ENCODE assay signal across 8 cellular contexts in the genomic region with DNA sequence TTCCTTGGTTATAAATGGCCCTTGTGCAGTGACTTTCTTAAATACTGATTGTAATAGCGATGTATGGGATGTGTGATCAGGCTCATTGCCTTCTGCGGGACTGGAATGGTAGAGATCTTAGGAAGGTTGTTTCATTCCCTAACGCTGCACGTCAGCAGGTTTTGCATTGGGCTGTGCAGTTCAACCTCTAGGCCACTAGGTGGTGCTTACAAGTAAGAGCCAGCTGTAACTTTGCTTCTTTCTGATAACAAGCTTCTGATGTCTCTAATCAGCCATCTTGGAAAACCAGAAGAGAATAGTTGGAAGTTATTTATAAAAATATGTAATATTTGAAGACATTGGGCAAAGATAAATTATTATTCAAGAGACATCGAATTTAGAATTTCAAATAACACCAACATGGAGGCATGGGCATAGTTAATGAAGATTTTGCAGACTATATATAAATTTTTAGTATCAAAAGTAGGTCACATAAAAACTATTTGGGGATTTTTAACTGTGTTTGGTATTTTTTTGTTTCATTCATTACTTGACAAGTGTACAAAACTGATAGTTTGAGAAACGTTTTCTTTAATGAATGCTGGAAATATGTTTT.
DNase-seq lines count a peak whose midpoint lies in the region; ATAC-seq, FAIRE-seq and TF ChIP-seq lines count a peak whose summit lies in the region.

No MANE protein-coding gene starts in this region.

- H3K9ac ChIP-seq in adipocyte (ENCODE audit: low read length) (no peak overlapping the region), kidney (ENCODE audit: low read length in 2 of 2) (no peak overlapping the region)

- peak; percentile 31 for TF ChIP-seq CTCF in kidney (IDR thresholded peaks at IDR 0.05; ENCODE audit: borderline replicate concordance, extremely low read depth, insufficient read depth)
- TF ChIP-seq CTCF in Peyer's patch (IDR thresholded peaks at IDR 0.05) = peak in 2 of 6 experiments; percentile 18 to 28

- no peak for FAIRE-seq in kidney (lab: Jason Lieb, UNC)

- H3K27me3 ChIP-seq in adipocyte (replicated peaks; ENCODE audit: control insufficient read depth, insufficient read depth, low read length) = no peaks in the 10 kb centered on the region
- no peaks in the 10 kb centered on the region for H3K27me3 ChIP-seq in Peyer's patch

- DNase-seq in stimulated activated CD4-positive, alpha-beta T cell treated with anti-CD3 and anti-CD28 coated beads, Interleukin-2, amount 100 ng/mL, for 48 hours = peak; percentile 0 to 7
- no peak for DNase-seq in stimulated activated CD4-positive, alpha-beta T cell treated with anti-CD3 and anti-CD28 coated beads, Interleukin-4, amount 100 ng/mL, for 4 hours
- peak; percentile 13 for DNase-seq in NCI-H2029 treated with DMSO at 0.1 percent for 48 hours (lab: John Stamatoyannopoulos, UW)
- peak; percentile 75 for DNase-seq in adipocyte (ENCODE audit: low read depth)
- no peak for DNase-seq in kidney
- DNase-seq in Peyer's patch = no peak
- DNase-seq in KG1 (lab: John Stamatoyannopoulos, UW) = no peak

- intact Hi-C loops in kidney (cut with DNase I) = no loop called here

- H3K27ac ChIP-seq in kidney (ENCODE audit: low read depth in 2 of 2, low read length in 2 of 2) (no peak overlapping the region), Peyer's patch (no peak overlapping the region)

- H3K4me3 ChIP-seq in adipocyte (ENCODE audit: low read length) = no peak overlapping the region
- H3K4me3 ChIP-seq in kidney (ENCODE audit: low read length in 2 of 2) = no peak overlapping the region
- H3K4me3 ChIP-seq in Peyer's patch = no peak overlapping the region

- H3K36me3 ChIP-seq in adipocyte (ENCODE audit: control insufficient read depth, insufficient read depth, low read length, severe bottlenecking) (no peaks in the 10 kb centered on the region), kidney (ENCODE audit: control insufficient read depth in 1 of 2, insufficient read depth in 2 of 2, low read length in 2 of 2) (no peaks in the 10 kb centered on the region), Peyer's patch (no peaks in the 10 kb centered on the region)

- H3K9me3 ChIP-seq in adipocyte (ENCODE audit: control insufficient read depth, low read length) (no peaks in the 10 kb centered on the region), kidney (ENCODE audit: control insufficient read depth in 1 of 2, low read length in 2 of 2) (peaks cover 0 to 2% of the 10 kb centered on the region in 2 donors), Peyer's patch (no peaks in the 10 kb centered on the region)

- no peaks in the 10 kb centered on the region for H3K4me1 ChIP-seq in adipocyte (ENCODE audit: control insufficient read depth, insufficient read depth, low read length)
- H3K4me1 ChIP-seq in kidney (ENCODE audit: control insufficient read depth in 1 of 2, insufficient read depth in 1 of 2, low read depth in 1 of 2, low read length in 2 of 2) = no peaks in the 10 kb centered on the region
- no peaks in the 10 kb centered on the region for H3K4me1 ChIP-seq in Peyer's patch

- ATAC-seq in HG02642 (IDR thresholded peaks at IDR 0.05; ENCODE audit: poor library complexity, unreplicated experiment) = peak; percentile 93

- TF ChIP-seq POLR2A in Peyer's patch (IDR thresholded peaks at IDR 0.05) = no peak

Comparison
In these comparisons a context has a peak if more than half of its experiments do, and no peak if none do; other contexts are left out.
1. DNase-seq: peak in stimulated activated CD4-positive, alpha-beta T cell treated with anti-CD3 and anti-CD28 coated beads, Interleukin-2, amount 100 ng/mL, for 48 hours (2 of 2), NCI-H2029 treated with DMSO at 0.1 percent for 48 hours (single experiment) and adipocyte (single experiment); none in stimulated activated CD4-positive, alpha-beta T cell treated with anti-CD3 and anti-CD28 coated beads, Interleukin-4, amount 100 ng/mL, for 4 hours (0 of 2), kidney (single experiment), Peyer's patch (0 of 3) and KG1 (single experiment).